8 cellular contexts compared by ENCODE assay signal in the genomic region with DNA sequence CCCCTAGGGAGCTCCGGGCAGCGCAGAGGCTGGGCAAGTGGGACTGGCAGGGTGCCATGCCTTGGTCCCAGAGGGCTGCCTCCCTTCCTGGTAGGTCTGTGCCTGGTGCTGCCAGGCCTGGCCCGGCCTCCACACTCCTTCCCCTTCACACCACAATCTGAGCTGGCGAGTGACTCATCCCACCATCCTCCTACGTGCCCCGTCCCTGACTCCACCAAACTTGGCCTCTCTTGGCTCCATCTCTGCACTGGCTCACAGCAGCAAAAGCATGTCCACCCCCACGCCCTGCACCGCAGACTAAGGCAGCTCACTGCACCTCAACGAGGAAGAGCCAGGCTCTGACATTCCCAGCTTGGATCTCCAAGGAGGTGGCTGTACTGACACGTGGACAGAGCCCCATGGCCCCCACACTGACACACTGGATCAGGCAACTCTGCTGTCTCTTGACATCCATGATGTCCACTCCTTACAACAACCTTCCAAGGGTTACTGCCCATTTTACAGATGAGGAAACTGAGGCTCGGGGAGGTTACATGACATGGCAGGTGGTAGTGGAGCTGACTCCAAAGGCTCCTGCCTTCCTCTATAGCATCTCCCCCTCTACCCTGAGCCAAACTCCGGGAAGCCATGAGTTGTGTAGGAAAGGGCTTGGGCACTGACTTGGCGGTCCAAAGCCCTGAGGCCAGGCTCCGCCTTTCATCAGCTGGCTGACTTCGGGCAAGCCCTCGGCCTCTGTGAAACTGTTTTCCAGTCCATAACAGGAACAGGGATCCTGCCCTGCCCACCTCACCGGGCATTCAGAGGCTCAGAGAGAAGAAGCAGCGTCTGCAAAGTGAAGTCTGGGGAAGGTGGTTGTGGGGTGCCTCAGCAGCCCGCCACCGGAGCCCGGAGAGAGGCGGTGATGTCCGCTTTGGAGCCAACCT. TPM values are rescaled to one million over a fixed set of nuclear protein-coding genes. Genes with fewer than 3 reads are reported as not detected.
DNase-seq lines count a peak whose midpoint lies in the region; ATAC-seq and TF ChIP-seq lines count a peak whose summit lies in the region.

No MANE protein-coding gene starts in this region.

- no peak for TF ChIP-seq POLR2A in vagina (IDR thresholded peaks at IDR 0.05)

- H3K4me3 Mint-ChIP-seq in activated T-cell treated with anti-CD3 and anti-CD28 coated beads, Interleukin-2, amount 50 U/mL, for 72 hours: peak overlapping the region; percentile 61 to 77
- H3K4me3 Mint-ChIP-seq in progenitor cell of endocrine pancreas (ENCODE audit: low read depth): no peak overlapping the region

- peak overlapping the region; percentile 92 for H3K27ac ChIP-seq in vagina

- DNase-seq in DMS 273 treated with DMSO at 0.1 percent for 48 hours (lab: John Stamatoyannopoulos, UW): peak; percentile 31
- DNase-seq in NCI-H1436 treated with DMSO at 0.1 percent for 48 hours (lab: John Stamatoyannopoulos, UW): peak; percentile 6
- DNase-seq in activated T-cell treated with anti-CD3 and anti-CD28 coated beads, Interleukin-2, amount 50 U/mL, for 72 hours: peak; percentile 83 to 88
- DNase-seq in foreskin fibroblast: peak; percentile 99
- no peak for DNase-seq in progenitor cell of endocrine pancreas (ENCODE audit: low spot score, unreplicated experiment)
- DNase-seq in vagina (ENCODE audit: extremely low spot score in 2 of 2): peak in 1 of 2 donors; percentile 91
- DNase-seq in effector CD8-positive, alpha-beta T cell (lab: John Stamatoyannopoulos, UW): no peak

- no peaks in the 10 kb centered on the region for H3K9me3 ChIP-seq in vagina

- peak; percentile 90 to 92 for ATAC-seq in activated T-cell treated with anti-CD3 and anti-CD28 coated beads, Interleukin-2, amount 50 U/mL, for 72 hours (replicated peaks in 1 of 2)
- ATAC-seq in HG03108 (IDR thresholded peaks at IDR 0.05; ENCODE audit: unreplicated experiment): no peak

- intact Hi-C loops in vagina (cut with DNase I): loop anchor here (1.0 kb wide), 1 partner anchor 103 kb away; no protein-coding TSS in a partner anchor

- no peaks in the 10 kb centered on the region for H3K27me3 ChIP-seq in vagina

- peaks cover 25% of the 10 kb centered on the region for H3K27me3 Mint-ChIP-seq in activated T-cell treated with anti-CD3 and anti-CD28 coated beads, Interleukin-2, amount 50 U/mL, for 72 hours (ENCODE audit: low read depth)
- peaks cover 6% of the 10 kb centered on the region for H3K27me3 Mint-ChIP-seq in progenitor cell of endocrine pancreas

- peaks cover 37% of the 10 kb centered on the region for H3K4me1 ChIP-seq in vagina

- H3K36me3 Mint-ChIP-seq in activated T-cell treated with anti-CD3 and anti-CD28 coated beads, Interleukin-2, amount 50 U/mL, for 72 hours (ENCODE audit: insufficient read depth in 2 of 2): peaks cover 3% of the 10 kb centered on the region in 2 donors
- no peaks in the 10 kb centered on the region for H3K36me3 Mint-ChIP-seq in progenitor cell of endocrine pancreas (ENCODE audit: insufficient read depth)

- peaks cover 33% of the 10 kb centered on the region for H3K4me1 Mint-ChIP-seq in activated T-cell treated with anti-CD3 and anti-CD28 coated beads, Interleukin-2, amount 50 U/mL, for 72 hours (ENCODE audit: low read depth)
- H3K4me1 Mint-ChIP-seq in progenitor cell of endocrine pancreas (ENCODE audit: low read depth): peaks cover 35% of the 10 kb centered on the region

- peaks cover 0 to 3% of the 10 kb centered on the region in 2 donors for H3K9me3 Mint-ChIP-seq in activated T-cell treated with anti-CD3 and anti-CD28 coated beads, Interleukin-2, amount 50 U/mL, for 72 hours
- no peaks in the 10 kb centered on the region for H3K9me3 Mint-ChIP-seq in progenitor cell of endocrine pancreas (ENCODE audit: low read depth)

- H3K27ac Mint-ChIP-seq in activated T-cell treated with anti-CD3 and anti-CD28 coated beads, Interleukin-2, amount 50 U/mL, for 72 hours: no peak overlapping the region
- H3K27ac Mint-ChIP-seq in progenitor cell of endocrine pancreas: peak overlapping the region; percentile 94

- no peak overlapping the region for H3K4me3 ChIP-seq in foreskin fibroblast (ENCODE audit: low read depth in 1 of 2, low read length in 2 of 2)
- H3K4me3 ChIP-seq in vagina: peak overlapping the region; percentile 11 to 22

- TF ChIP-seq CTCF in foreskin fibroblast (IDR thresholded peaks at IDR 0.05; ENCODE audit: low read depth, low read length) (no peak), progenitor cell of endocrine pancreas (IDR thresholded peaks at IDR 0.05; ENCODE audit: unreplicated experiment) (no peak), vagina (IDR thresholded peaks at IDR 0.05) (no peak)

- no peaks in the 10 kb centered on the region for H3K36me3 ChIP-seq in vagina

RNA-seq across cellular contexts. Expression of a gene that starts 20.1 kb away (rescaled TPM):
- total RNA-seq in activated T-cell treated with anti-CD3 and anti-CD28 coated beads, Interleukin-2, amount 50 U/mL, for 72 hours: not detected
- total RNA-seq in progenitor cell of endocrine pancreas: 398 and 429 TPM in 2 replicates
- total RNA-seq in vagina: 198 TPM

RNA-seq across cellular contexts. Expression of a gene that starts 23.7 kb away (rescaled TPM):
- total RNA-seq in activated T-cell treated with anti-CD3 and anti-CD28 coated beads, Interleukin-2, amount 50 U/mL, for 72 hours: not detected
- total RNA-seq in progenitor cell of endocrine pancreas (not detected in 2 replicates), vagina (not detected)

RNA-seq across cellular contexts. Expression of a gene that starts 29.5 kb away (rescaled TPM):
- total RNA-seq in activated T-cell treated with anti-CD3 and anti-CD28 coated beads, Interleukin-2, amount 50 U/mL, for 72 hours: not detected
- total RNA-seq in progenitor cell of endocrine pancreas: 2.9 TPM in 2 replicates
- 931 TPM for total RNA-seq in vagina

RNA-seq across cellular contexts. Expression of a gene that starts 38.5 kb away (rescaled TPM):
- not detected for total RNA-seq in activated T-cell treated with anti-CD3 and anti-CD28 coated beads, Interleukin-2, amount 50 U/mL, for 72 hours
- total RNA-seq in progenitor cell of endocrine pancreas: not detected in 2 replicates
- total RNA-seq in vagina: 1,546 TPM

RNA-seq across cellular contexts. Expression of a gene that starts 42.8 kb away (rescaled TPM):
- total RNA-seq in activated T-cell treated with anti-CD3 and anti-CD28 coated beads, Interleukin-2, amount 50 U/mL, for 72 hours: not detected
- total RNA-seq in progenitor cell of endocrine pancreas (not detected in 2 replicates), vagina (10,968 TPM)

Comparison
In these comparisons a context has a peak if more than half of its experiments do, and no peak if none do; other contexts are left out.
1. DNase-seq: peak in DMS 273 treated with DMSO at 0.1 percent for 48 hours (single experiment), NCI-H1436 treated with DMSO at 0.1 percent for 48 hours (single experiment), activated T-cell treated with anti-CD3 and anti-CD28 coated beads, Interleukin-2, amount 50 U/mL, for 72 hours (2 of 2) and foreskin fibroblast (2 of 2); none in progenitor cell of endocrine pancreas (single experiment) and effector CD8-positive, alpha-beta T cell (single experiment).
2. H3K4me3 ChIP-seq: peak in vagina (2 of 2); none in foreskin fibroblast (0 of 2).
3. RNA of a gene that starts 20.1 kb away (total RNA-seq): 398 to 429 TPM in progenitor cell of endocrine pancreas and 198 TPM in vagina (single experiment); not detected in activated T-cell treated with anti-CD3 and anti-CD28 coated beads, Interleukin-2, amount 50 U/mL, for 72 hours; every median in the first group is over 100 times any median in the second.
4. RNA of a gene that starts 29.5 kb away (total RNA-seq): 931 TPM in vagina (single experiment); 2.9 TPM in progenitor cell of endocrine pancreas and not detected in activated T-cell treated with anti-CD3 and anti-CD28 coated beads, Interleukin-2, amount 50 U/mL, for 72 hours; every median in the first group is over 100 times any median in the second.